In genomic region chr1:109784551-109785252, GRCh38 we compare ENCODE assay signal across 26 cellular contexts. TPM values are rescaled to one million over a fixed set of nuclear protein-coding genes. Genes with fewer than 3 reads are reported as not detected.
DNase-seq lines count a peak whose midpoint lies in the region; TF ChIP-seq lines count a peak whose summit lies in the region.
"Had no signal": no experiment of that assay in that cellular context is flagged by ENCODE, and none has a peak within 500 bp of the region (broad histone marks: within the 10 kb centered on the region; RNA-seq: fewer than 3 reads in every experiment).

No MANE protein-coding gene starts in this region.

- H3K9me3 Mint-ChIP-seq in CD14-positive monocyte, result peaks cover 0 to 8% (median 0%) of the 10 kb centered on the region in 7 donors
- peaks cover 3% of the 10 kb centered on the region for H3K9me3 Mint-ChIP-seq in endodermal cell

- H3K9me3 ChIP-seq in endodermal cell (ENCODE audit: control insufficient read depth, low read length), result peaks cover 13% of the 10 kb centered on the region
- H3K9me3 ChIP-seq: BE2C, gastrocnemius medialis, tibial nerve had no signal

- no peak overlapping the region for H3K4me3 Mint-ChIP-seq in CD14-positive monocyte
- H3K4me3 Mint-ChIP-seq in endodermal cell, result no peak overlapping the region

- DNase-seq in NCI-H146 (lab: John Stamatoyannopoulos, UW), result peak; percentile 44
- DNase-seq in NCI-H146 treated with DMSO at 0.1 percent for 48 hours (lab: John Stamatoyannopoulos, UW; ENCODE audit: unreplicated experiment), result no peak
- peak; percentile 27 for DNase-seq in CD14-positive monocyte (ENCODE audit: low spot score)
- peak; percentile 47 for DNase-seq in endodermal cell
- peak; percentile 54 for DNase-seq in posterior vena cava (ENCODE audit: low spot score)
- no peak for DNase-seq in NCI-H748 (lab: John Stamatoyannopoulos, UW; ENCODE audit: unreplicated experiment)
- no peak for DNase-seq in stimulated activated CD4-positive, alpha-beta T cell treated with anti-CD3 and anti-CD28 coated beads, Interleukin-4, amount 100 ng/mL, for 4 hours
- DNase-seq in RPMI8226, result no peak
- DNase-seq: 8988T; activated CD4-positive, CD25-positive, alpha-beta regulatory T cell treated with anti-CD3 and anti-CD28 coated beads, Interleukin-2, amount 50 U/mL, for 72 hours; anterior cingulate cortex; BE2C; central memory CD4-positive, alpha-beta T cell; effector CD4-positive, alpha-beta T cell; kidney glomerular epithelial cell; NCI-H1105; NCI-H2171; NCI-H69; stimulated activated naive CD4-positive, alpha-beta T cell; T1000 had no signal

- H3K27me3 Mint-ChIP-seq in CD14-positive monocyte (ENCODE audit: low read depth in 3 of 3) (peaks cover 0 to 12% (median 2%) of the 10 kb centered on the region in 3 donors), endodermal cell (ENCODE audit: insufficient read depth) (peaks cover 17% of the 10 kb centered on the region)

- TF ChIP-seq CTCF in CD14-positive monocyte (IDR thresholded peaks at IDR 0.05), result no peak
- TF ChIP-seq CTCF in endodermal cell (conservative IDR thresholded peaks at IDR 0.05), result no peak

- no peaks in the 10 kb centered on the region for H3K36me3 Mint-ChIP-seq in CD14-positive monocyte
- H3K36me3 Mint-ChIP-seq in endodermal cell (ENCODE audit: low read depth), result no peaks in the 10 kb centered on the region

- no peak overlapping the region for H3K4me3 ChIP-seq in endodermal cell (ENCODE audit: low read length)
- H3K4me3 ChIP-seq: gastrocnemius medialis, SK-N-MC, tibial nerve had no signal

- peaks cover 17% of the 10 kb centered on the region for H3K4me1 Mint-ChIP-seq in CD14-positive monocyte
- H3K4me1 Mint-ChIP-seq in endodermal cell, result peaks cover 18% of the 10 kb centered on the region

- intact Hi-C loops in CD14-positive monocyte (cut with micrococcal nuclease) (loop anchor here in 1 of 2 donors (5.0 kb wide), 1 partner anchor 342 kb away; no protein-coding TSS in a partner anchor), posterior vena cava (cut with DNase I) (loop anchor here in 1 of 2 donors (5.0 kb wide), 1 partner anchor 547 kb away; no protein-coding TSS in a partner anchor)

- no peak overlapping the region for H3K9ac ChIP-seq in endodermal cell (ENCODE audit: extremely low read depth, low read length, poor library complexity, severe bottlenecking)

- H3K27ac Mint-ChIP-seq in CD14-positive monocyte (peak overlapping the region in 1 of 7 donors; percentile 39), endodermal cell (no peak overlapping the region)

- H3K4me1 ChIP-seq in endodermal cell (ENCODE audit: control insufficient read depth, insufficient read depth, low read length), result peaks cover 15% of the 10 kb centered on the region
- H3K4me1 ChIP-seq: BE2C had no signal

- WGBS in endodermal cell (ENCODE audit: insufficient coverage in 1 of 2, insufficient read length in 1 of 2), 2 experiments, result 93 to 94% methylated on average over 5 of the region's 5 CpGs

- H3K36me3 ChIP-seq in endodermal cell (ENCODE audit: control insufficient read depth, insufficient read depth, low read length), result no peaks in the 10 kb centered on the region
- H3K36me3 ChIP-seq: BE2C, gastrocnemius medialis, tibial nerve had no signal

- no peak overlapping the region for H3K27ac ChIP-seq in endodermal cell (ENCODE audit: low read depth, low read length)
- H3K27ac ChIP-seq: gastrocnemius medialis, SK-N-MC, tibial nerve had no signal

- H3K27me3 ChIP-seq in endodermal cell (ENCODE audit: control insufficient read depth, insufficient read depth, low read length, poor library complexity, severe bottlenecking), result no peaks in the 10 kb centered on the region
- H3K27me3 ChIP-seq: BE2C, gastrocnemius medialis, tibial nerve had no signal

RNA-seq across cellular contexts. Expression of gene EPS8L3, which starts 21.0 kb away (rescaled TPM):
- not detected for polyA plus RNA-seq in CD14-positive monocyte
- total RNA-seq in endodermal cell (not detected), posterior vena cava (not detected)
- polyA plus RNA-seq in endodermal cell (2013, experiment 1 of 2), result not detected
- polyA plus RNA-seq in endodermal cell (2013, experiment 2 of 2), result not detected
- total RNA-seq: esophagus mucosa, LHCN-M2, renal cortical epithelial cell, tibial nerve had no signal

RNA-seq across cellular contexts. Expression of gene GSTM3, which starts 43.9 kb away (rescaled TPM):
- polyA plus RNA-seq in CD14-positive monocyte, result 1 to 10 TPM; 2.8 to 3.2 TPM
- total RNA-seq in endodermal cell, result 10 to 100 TPM in 1 of 2 donors, 1 to 10 TPM in 1; 5.5 to 10.3 TPM
- polyA plus RNA-seq in endodermal cell (2013, experiment 1 of 2), result 43.1 TPM
- 43.6 TPM for polyA plus RNA-seq in endodermal cell (2013, experiment 2 of 2)
- 10 to 100 TPM; 35.1 to 52.2 TPM for total RNA-seq in posterior vena cava

Comparison
In these comparisons a context has a peak if more than half of its experiments do, and no peak if none do; other contexts are left out.
1. DNase-seq: peak in NCI-H146 (single experiment), CD14-positive monocyte (single experiment), endodermal cell (single experiment) and posterior vena cava (single experiment); none in NCI-H146 treated with DMSO at 0.1 percent for 48 hours (single experiment), NCI-H748 (single experiment), stimulated activated CD4-positive, alpha-beta T cell treated with anti-CD3 and anti-CD28 coated beads, Interleukin-4, amount 100 ng/mL, for 4 hours (0 of 2) and RPMI8226 (single experiment).